1 cellular context compared by ENCODE assay signal in the genomic region with DNA sequence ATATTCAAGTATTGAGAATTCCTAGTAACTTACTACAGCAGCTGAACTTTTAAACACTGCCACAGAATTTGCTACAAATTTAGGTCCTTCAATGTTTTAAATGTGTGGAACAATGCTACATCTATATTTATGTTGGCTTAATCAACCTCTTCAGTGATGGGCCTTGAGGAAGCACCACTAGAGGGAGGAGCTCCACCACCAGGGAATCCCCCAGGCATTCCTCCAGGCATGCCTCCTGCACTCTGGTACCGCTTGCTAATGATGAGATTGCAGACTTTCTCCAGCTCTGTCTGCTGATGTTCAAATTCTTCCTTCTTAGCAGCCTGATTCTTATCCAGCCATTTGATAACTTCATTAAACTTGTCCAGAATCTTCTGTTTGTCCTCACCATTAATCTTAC.
TF ChIP-seq lines count a peak whose summit lies in the region.

No MANE protein-coding gene starts in this region.

TF ChIP-seq in HCT116, 20 proteins besides CTCF, POLR2A, EP300 and RAD21:
- TF ChIP-seq, protein P1, sequence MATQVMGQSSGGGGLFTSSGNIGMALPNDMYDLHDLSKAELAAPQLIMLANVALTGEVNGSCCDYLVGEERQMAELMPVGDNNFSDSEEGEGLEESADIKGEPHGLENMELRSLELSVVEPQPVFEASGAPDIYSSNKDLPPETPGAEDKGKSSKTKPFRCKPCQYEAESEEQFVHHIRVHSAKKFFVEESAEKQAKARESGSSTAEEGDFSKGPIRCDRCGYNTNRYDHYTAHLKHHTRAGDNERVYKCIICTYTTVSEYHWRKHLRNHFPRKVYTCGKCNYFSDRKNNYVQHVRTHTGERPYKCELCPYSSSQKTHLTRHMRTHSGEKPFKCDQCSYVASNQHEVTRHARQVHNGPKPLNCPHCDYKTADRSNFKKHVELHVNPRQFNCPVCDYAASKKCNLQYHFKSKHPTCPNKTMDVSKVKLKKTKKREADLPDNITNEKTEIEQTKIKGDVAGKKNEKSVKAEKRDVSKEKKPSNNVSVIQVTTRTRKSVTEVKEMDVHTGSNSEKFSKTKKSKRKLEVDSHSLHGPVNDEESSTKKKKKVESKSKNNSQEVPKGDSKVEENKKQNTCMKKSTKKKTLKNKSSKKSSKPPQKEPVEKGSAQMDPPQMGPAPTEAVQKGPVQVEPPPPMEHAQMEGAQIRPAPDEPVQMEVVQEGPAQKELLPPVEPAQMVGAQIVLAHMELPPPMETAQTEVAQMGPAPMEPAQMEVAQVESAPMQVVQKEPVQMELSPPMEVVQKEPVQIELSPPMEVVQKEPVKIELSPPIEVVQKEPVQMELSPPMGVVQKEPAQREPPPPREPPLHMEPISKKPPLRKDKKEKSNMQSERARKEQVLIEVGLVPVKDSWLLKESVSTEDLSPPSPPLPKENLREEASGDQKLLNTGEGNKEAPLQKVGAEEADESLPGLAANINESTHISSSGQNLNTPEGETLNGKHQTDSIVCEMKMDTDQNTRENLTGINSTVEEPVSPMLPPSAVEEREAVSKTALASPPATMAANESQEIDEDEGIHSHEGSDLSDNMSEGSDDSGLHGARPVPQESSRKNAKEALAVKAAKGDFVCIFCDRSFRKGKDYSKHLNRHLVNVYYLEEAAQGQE (IDR thresholded peaks at IDR 0.05; ENCODE audit: low read depth): no peak
- TF ChIP-seq EGR1 (IDR thresholded peaks at IDR 0.05; ENCODE audit: low read depth) (no peak), TCF7L2 (IDR thresholded peaks at IDR 0.05; ENCODE audit: borderline replicate concordance, extremely low read depth, insufficient read depth, insufficient read length) (no peak), EZH2 (IDR thresholded peaks at IDR 0.05) (no peak), JUND (IDR thresholded peaks at IDR 0.05) (no peak)
- TF ChIP-seq, protein P2, sequence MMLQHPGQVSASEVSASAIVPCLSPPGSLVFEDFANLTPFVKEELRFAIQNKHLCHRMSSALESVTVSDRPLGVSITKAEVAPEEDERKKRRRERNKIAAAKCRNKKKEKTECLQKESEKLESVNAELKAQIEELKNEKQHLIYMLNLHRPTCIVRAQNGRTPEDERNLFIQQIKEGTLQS (IDR thresholded peaks at IDR 0.05): no peak
